Comparison of ENCODE assay signal across 25 cellular contexts in the genomic region with DNA sequence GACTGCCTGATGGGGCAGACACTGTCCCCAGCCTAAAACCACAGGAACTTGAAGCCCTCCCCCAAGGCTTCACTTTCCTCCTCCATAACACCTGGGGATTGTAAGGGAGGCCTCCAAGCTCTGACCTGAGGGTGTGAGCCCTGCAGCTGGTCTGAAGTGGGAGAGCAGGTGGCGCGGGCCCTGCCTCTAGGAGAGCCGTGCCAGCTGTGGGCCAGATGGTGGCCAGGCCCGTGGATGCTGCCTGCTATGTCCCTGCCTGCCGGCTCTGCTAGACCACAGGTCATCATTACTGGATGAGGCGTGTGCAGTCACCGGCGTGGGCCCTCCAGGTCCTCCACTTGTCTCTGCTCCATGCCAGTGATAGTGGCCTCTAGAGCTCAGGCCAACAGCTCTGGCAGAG. TPM values are rescaled to one million over a fixed set of nuclear protein-coding genes. Genes with fewer than 3 reads are reported as not detected.
DNase-seq lines count a peak whose midpoint lies in the region; ATAC-seq and TF ChIP-seq lines count a peak whose summit lies in the region.
"Had no signal": no experiment of that assay in that cellular context is flagged by ENCODE, and none has a peak within 500 bp of the region (broad histone marks: within the 10 kb centered on the region; RNA-seq: fewer than 3 reads in every experiment).

No MANE protein-coding gene starts in this region.

- DNase-seq in NCI-H748 (lab: John Stamatoyannopoulos, UW; ENCODE audit: unreplicated experiment) (peak; percentile 27), NCI-H748 treated with DMSO at 0.1 percent for 48 hours (lab: John Stamatoyannopoulos, UW) (no peak), NCI-H510A treated with DMSO at 0.1 percent for 48 hours (lab: John Stamatoyannopoulos, UW) (peak; percentile 72), body of pancreas (peak; percentile 42 to 81 (median 62)), transverse colon (peak; percentile 47)
- DNase-seq in stimulated activated naive CD8-positive, alpha-beta T cell treated with anti-CD3 and anti-CD28 coated beads, Interleukin-15, Interleukin-2, amounts not matched to agents 100 U/mL and 50 U/mL, for 24 hours, result no peak
- DNase-seq: activated B cell treated with CpG ODN at 0.5 μM for 24 hours; activated CD8-positive, alpha-beta T cell treated with anti-CD3 and anti-CD28 coated beads for 36 hours; activated naive CD4-positive, alpha-beta T cell treated with Interleukin-2 at 50 U/mL for 16 hours; activated T-cell treated with anti-CD3 and anti-CD28 coated beads, Interleukin-2, amount 50 U/mL, for 1 hour; central memory CD4-positive, alpha-beta T cell; effector CD8-positive, alpha-beta T cell; gastrocnemius medialis; IMR-90; left lung; midbrain; NCI-H2081; OCI-M1; stimulated activated CD4-positive, alpha-beta T cell treated with anti-CD3 and anti-CD28 coated beads, Interleukin-12 subunit alpha, Interleukin-12 subunit beta, amount 100 ng/mL, for 4 hours; stimulated activated CD8-positive, alpha-beta memory T cell treated with anti-CD3 and anti-CD28 coated beads, Interleukin-4, amount 100 ng/mL, for 48 hours; substantia nigra had no signal

- no peak for TF ChIP-seq EP300 in transverse colon (IDR thresholded peaks at IDR 0.05; ENCODE audit: low read depth)

- H3K4me3 ChIP-seq in body of pancreas, result no peak overlapping the region
- no peak overlapping the region for H3K4me3 ChIP-seq in transverse colon
- H3K4me3 ChIP-seq: gastrocnemius medialis, left lung, SJSA1 had no signal

- no peak for TF ChIP-seq POLR2A in body of pancreas (IDR thresholded peaks at IDR 0.05)
- no peak for TF ChIP-seq POLR2A in transverse colon (IDR thresholded peaks at IDR 0.05)

- H3K27ac ChIP-seq in body of pancreas (no peak overlapping the region), transverse colon (no peak overlapping the region)
- H3K27ac ChIP-seq: gastrocnemius medialis, left lung, SJSA1 had no signal

- no peaks in the 10 kb centered on the region for H3K9me3 ChIP-seq in body of pancreas
- no peaks in the 10 kb centered on the region for H3K9me3 ChIP-seq in transverse colon
- H3K9me3 ChIP-seq: gastrocnemius medialis, left lung, SJSA1 had no signal

- 50 to 100% methylated on average over 2 to 8 of the region's 8 CpGs for WGBS in body of pancreas, 2 donors
- WGBS in transverse colon (ENCODE audit: low coverage in 1 of 2), 2 donors, result 45% methylated on average over 8 of the region's 8 CpGs; no CpG with 5 or more reads in 1 of the 2 donors

- H3K4me1 ChIP-seq in body of pancreas, result peaks cover 23% of the 10 kb centered on the region
- H3K4me1 ChIP-seq in transverse colon, result peaks cover 16 to 28% (median 23%) of the 10 kb centered on the region in 4 donors

- intact Hi-C loops in body of pancreas (cut with DNase I), result no loop called here
- intact Hi-C loops in transverse colon (cut with DNase I; ENCODE audit: low total_unique reads), result no loop called here

- TF ChIP-seq CTCF in body of pancreas (IDR thresholded peaks at IDR 0.05), result no peak
- no peak for TF ChIP-seq CTCF in transverse colon (IDR thresholded peaks at IDR 0.05)

- H3K27me3 ChIP-seq in body of pancreas, result no peaks in the 10 kb centered on the region
- H3K27me3 ChIP-seq in transverse colon, result peaks cover 2% of the 10 kb centered on the region
- H3K27me3 ChIP-seq: gastrocnemius medialis had no signal

- ATAC-seq in body of pancreas (no peak), GM19452 (IDR thresholded peaks at IDR 0.05; ENCODE audit: unreplicated experiment) (no peak), GM19035 (IDR thresholded peaks at IDR 0.05; ENCODE audit: unreplicated experiment) (no peak)
- ATAC-seq in stimulated activated naive CD8-positive, alpha-beta T cell treated with anti-CD3 and anti-CD28 coated beads, Interleukin-15, Interleukin-2, amounts not matched to agents 100 U/mL and 50 U/mL, for 24 hours, result no peak
- ATAC-seq: activated CD8-positive, alpha-beta T cell treated with anti-CD3 and anti-CD28 coated beads for 36 hours; esophagus mucosa; gastrocnemius medialis; left lung had no signal

- in situ Hi-C loops in transverse colon (cut with MboI; ENCODE audit: low pct_ligation_motif_present in 1 of 4, low pct_unique_long_range_greater_than_20kb in 1 of 4, low sequenced_read_pairs in 3 of 4), result no loop called here

- H3K36me3 ChIP-seq in body of pancreas (replicated peaks in 1 of 2; ENCODE audit: insufficient read depth in 1 of 2, low read depth in 2 of 2) (no peaks in the 10 kb centered on the region), transverse colon (no peaks in the 10 kb centered on the region)
- H3K36me3 ChIP-seq: gastrocnemius medialis, left lung, SJSA1 had no signal

RNA-seq across cellular contexts. Expression of gene KLHL26, which starts 3.5 kb away (rescaled TPM):
- total RNA-seq in body of pancreas (1 to 10 TPM; 3.6 to 8.9 TPM), transverse colon (10 to 100 TPM in 1 of 4 donors, 1 to 10 TPM in 3; 7.0 to 15.7 (median 7.6) TPM)

RNA-seq across cellular contexts. Expression of gene TMEM59L, which starts 20.7 kb away (rescaled TPM):
- 1 to 10 TPM in 1 of 2 donors, under 1 TPM in 1; 0.66 to 2.1 TPM for total RNA-seq in body of pancreas
- 10 to 100 TPM in 2 of 4 donors, under 1 TPM in 2; 0.48 to 21.7 (median 8.6) TPM for total RNA-seq in transverse colon
- total RNA-seq: activated B cell treated with CpG ODN at 0.5 μM for 24 hours; activated CD8-positive, alpha-beta T cell treated with anti-CD3 and anti-CD28 coated beads for 36 hours; SJSA1 had no signal

RNA-seq across cellular contexts. Expression of gene CRLF1, which starts 26.7 kb away (rescaled TPM):
- total RNA-seq in body of pancreas, result 10 to 100 TPM; 23.3 to 40.2 TPM
- total RNA-seq in transverse colon, result 10 to 100 TPM in 1 of 4 donors, 1 to 10 TPM in 3; 1.1 to 21.0 (median 6.1) TPM
- total RNA-seq: activated B cell treated with CpG ODN at 0.5 μM for 24 hours; activated CD8-positive, alpha-beta T cell treated with anti-CD3 and anti-CD28 coated beads for 36 hours had no signal

RNA-seq across cellular contexts. Expression of gene REX1BD, which starts 44.7 kb away (rescaled TPM):
- total RNA-seq in body of pancreas (100 to 1,000 TPM; 146 to 214 TPM), transverse colon (100 to 1,000 TPM in 2 of 4 donors, 10 to 100 TPM in 2; 75.1 to 171 (median 121) TPM)

RNA-seq across cellular contexts. Expression of gene CRTC1, which starts 50.2 kb away (rescaled TPM):
- 1 to 10 TPM; 4.9 to 6.5 TPM for total RNA-seq in body of pancreas
- 10 to 100 TPM in 1 of 4 donors, 1 to 10 TPM in 3; 6.2 to 17.6 (median 7.7) TPM for total RNA-seq in transverse colon

Comparison
In these comparisons a context has a peak if more than half of its experiments do, and no peak if none do; other contexts are left out.
1. DNase-seq: peak in NCI-H748 (single experiment), NCI-H510A treated with DMSO at 0.1 percent for 48 hours (single experiment), body of pancreas (4 of 4) and transverse colon (single experiment); none in NCI-H748 treated with DMSO at 0.1 percent for 48 hours (single experiment) and stimulated activated naive CD8-positive, alpha-beta T cell treated with anti-CD3 and anti-CD28 coated beads, Interleukin-15, Interleukin-2, amounts not matched to agents 100 U/mL and 50 U/mL, for 24 hours (single experiment).